9 cellular contexts compared by ENCODE assay signal in the genomic region with DNA sequence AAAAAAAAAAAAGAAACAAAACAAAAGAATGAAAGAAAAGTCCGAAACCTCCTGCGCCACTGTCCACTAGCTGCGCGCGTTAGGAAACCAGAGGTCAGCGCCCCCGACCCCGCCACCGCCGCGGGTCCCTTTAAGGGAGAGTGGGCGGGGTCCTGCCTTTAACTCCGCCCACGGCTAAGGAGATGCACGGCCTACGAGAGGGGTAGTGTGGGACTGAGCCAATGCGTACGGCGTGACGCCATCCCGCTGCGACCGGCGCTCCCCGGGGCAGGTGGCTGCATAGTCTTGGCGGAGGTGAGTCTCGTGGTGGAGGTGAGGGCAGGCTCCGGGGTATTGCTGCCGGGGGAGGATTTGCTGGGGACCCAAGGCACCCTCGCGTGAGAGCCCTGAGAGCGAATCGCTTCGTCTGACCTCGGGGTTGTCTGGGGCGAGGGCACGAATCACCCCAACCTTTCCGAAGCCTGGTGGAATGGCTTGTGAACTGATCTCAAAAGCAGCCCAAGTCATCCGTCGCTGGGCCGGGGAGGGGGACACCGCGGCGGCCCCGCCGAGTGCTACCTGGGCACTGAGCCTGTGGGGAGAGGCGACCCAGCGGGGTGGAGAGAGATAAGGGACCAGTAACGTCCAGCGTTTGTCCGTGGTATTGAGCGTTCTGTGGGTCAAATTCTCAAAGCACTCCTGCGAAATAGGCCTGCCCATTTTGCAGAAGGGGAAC. TPM values are rescaled to one million over a fixed set of nuclear protein-coding genes. Genes with fewer than 3 reads are reported as not detected.
DNase-seq lines count a peak whose midpoint lies in the region; ATAC-seq, FAIRE-seq and TF ChIP-seq lines count a peak whose summit lies in the region.
"Had no signal": no experiment of that assay in that cellular context is flagged by ENCODE, and none has a peak within 500 bp of the region (broad histone marks: within the 10 kb centered on the region; RNA-seq: fewer than 3 reads in every experiment).

A gene (plus strand): TSS at position 241 of the 715 bp plus-strand sequence. CDS start 1,319 bp downstream, outside the sequence.

- H3K27me3 ChIP-seq in keratinocyte (ENCODE audit: control insufficient read depth, extremely low read depth, insufficient read depth, low read length): no peaks in the 10 kb centered on the region

- no peaks in the 10 kb centered on the region for H3K9me1 ChIP-seq in keratinocyte (ENCODE audit: control insufficient read depth, extremely low read depth, insufficient read depth, low read length)

- H2AFZ ChIP-seq in keratinocyte (ENCODE audit: control insufficient read depth, low read length): peak within 1 kb of the TSS; percentile 89

- peak within 1 kb of the TSS; percentile 46 for H3K4me2 ChIP-seq in keratinocyte (ENCODE audit: control insufficient read depth, extremely low read depth, insufficient read depth, low read depth, low read length)

- no peaks in the 10 kb centered on the region for H3K4me1 ChIP-seq in keratinocyte (ENCODE audit: control insufficient read depth, extremely low read depth, insufficient read depth, low read length)

- no peaks in the 10 kb centered on the region for H3K9me3 ChIP-seq in keratinocyte (ENCODE audit: control insufficient read depth, low read depth, low read length)

- H3K9ac ChIP-seq in keratinocyte (ENCODE audit: control insufficient read depth, extremely low read depth, insufficient read depth, low read length): peak within 1 kb of the TSS; percentile 98

- peaks cover 21% of the 10 kb centered on the region for H3K79me2 ChIP-seq in keratinocyte (ENCODE audit: control insufficient read depth, insufficient read depth, low read length)

- peak within 1 kb of the TSS; percentile 78 to 99 (median 99) for H3K4me3 ChIP-seq in keratinocyte (ENCODE audit: control insufficient read depth in 2 of 3, extremely low read depth in 1 of 3, insufficient read depth in 2 of 3, low read depth in 1 of 3, low read length in 3 of 3)

- H3K27ac ChIP-seq in keratinocyte (ENCODE audit: control insufficient read depth, insufficient read depth, low read length): peak within 1 kb of the TSS; percentile 91

- dilution Hi-C loops in keratinocyte (cut with MboI; ENCODE audit: extremely low pct_ligation_motif_present, low sequenced_read_pairs): no loop called here

- no peak for TF ChIP-seq CTCF in keratinocyte (optimal IDR thresholded peaks at IDR 0.05 in 1 of 3, IDR thresholded peaks at IDR 0.05 in 1 of 3, conservative IDR thresholded peaks at IDR 0.05 in 1 of 3; ENCODE audit: extremely low read depth in 1 of 3, insufficient read depth in 2 of 3, low read length in 3 of 3)

- ATAC-seq in GM19035 (IDR thresholded peaks at IDR 0.05; ENCODE audit: unreplicated experiment): peak; percentile 100
- ATAC-seq in HG03342 (IDR thresholded peaks at IDR 0.05; ENCODE audit: unreplicated experiment): peak; percentile 100

- DNase-seq in AG20443 (ENCODE audit: low spot score): peak; percentile 99
- peak; percentile 83 to 91 for DNase-seq in NCI-H446 (lab: John Stamatoyannopoulos, UW)
- DNase-seq in activated CD4-positive, CD25-positive, alpha-beta regulatory T cell treated with anti-CD3 and anti-CD28 coated beads, Interleukin-2, amount 50 U/mL, for 72 hours: peak; percentile 90
- peak; percentile 91 for DNase-seq in cerebellar cortex (ENCODE audit: low spot score)
- DNase-seq in keratinocyte (ENCODE audit: low read depth, low spot score): peak; percentile 32
- DNase-seq in stimulated activated CD4-positive, alpha-beta T cell treated with anti-CD3 and anti-CD28 coated beads, Interleukin-15, amount 100 ng/mL, for 1 hour (ENCODE audit: low read depth in 1 of 2, low spot score in 1 of 2): peak; percentile 77 to 86

- no peaks in the 10 kb centered on the region for H4K20me1 ChIP-seq in keratinocyte (ENCODE audit: control insufficient read depth, extremely low read depth, insufficient read depth, low read length)

- peak; percentile 57 for FAIRE-seq in keratinocyte (lab: Jason Lieb, UNC)
- FAIRE-seq: endometrium had no signal

- H3K36me3 ChIP-seq in keratinocyte (ENCODE audit: control insufficient read depth in 2 of 2, extremely low read depth in 1 of 2, insufficient read depth in 2 of 2, low read length in 2 of 2): peaks cover 12 to 14% of the 10 kb centered on the region in 2 experiments

RNA-seq across cellular contexts. Expression of the gene that starts here (rescaled TPM):
- polyA plus RNA-seq in keratinocyte: 20.2 to 40.8 TPM (median 30.7 TPM) in 3 replicates
- 16.4 TPM for polyA plus RNA-seq in keratinocyte (2011; ENCODE audit: low read depth)
- 17.4 and 32.5 TPM in 2 replicates for polyA plus RNA-seq in keratinocyte (2011; cell fraction: cytosol; rRNA removed)
- polyA plus RNA-seq in keratinocyte (2011; cell fraction: nucleus; rRNA removed): 15.2 and 16.3 TPM in 2 replicates
- 28.0 and 33.3 TPM in 2 replicates for polyA plus RNA-seq in keratinocyte (2012; ENCODE audit: low replicate concordance)
- polyA minus RNA-seq in keratinocyte: 5.7 to 9.4 TPM (median 7.9 TPM) in 3 replicates
- polyA minus RNA-seq in keratinocyte (2011; cell fraction: cytosol; rRNA and poly(A)+ RNA removed): 8.1 TPM
- 5.3 and 5.5 TPM in 2 replicates for polyA minus RNA-seq in keratinocyte (2011; cell fraction: nucleus; rRNA and poly(A)+ RNA removed)

Comparison
In these comparisons a context has a peak if more than half of its experiments do, and no peak if none do; other contexts are left out.
1. Peak in every context shown above with its lines: DNase-seq, ATAC-seq, H3K4me3 ChIP-seq and H3K27ac ChIP-seq.
2. DNase-seq: peak in every context shown above with its lines; median percentile 99 in AG20443; 91 in cerebellar cortex; 90 in activated CD4-positive, CD25-positive, alpha-beta regulatory T cell treated with anti-CD3 and anti-CD28 coated beads, Interleukin-2, amount 50 U/mL, for 72 hours; 87 in NCI-H446; 82 in stimulated activated CD4-positive, alpha-beta T cell treated with anti-CD3 and anti-CD28 coated beads, Interleukin-15, amount 100 ng/mL, for 1 hour; 32 in keratinocyte.